In genomic region chr4:113316879-113317278, GRCh38 we compare ENCODE assay signal across 8 cellular contexts.
A peak's percentile ranks its signal among the peaks of the same experiment; 100 is the strongest.
DNase-seq lines count a peak whose midpoint lies in the region; ATAC-seq lines count a peak whose summit lies in the region.

No MANE protein-coding gene starts in this region.

- peak; percentile 94 for ATAC-seq in GM19372 (IDR thresholded peaks at IDR 0.05; ENCODE audit: low read depth, unreplicated experiment)
- ATAC-seq in HG03159 (IDR thresholded peaks at IDR 0.05; ENCODE audit: unreplicated experiment) = peak; percentile 98

- DNase-seq in G401 (ENCODE audit: low spot score) = peak; percentile 90
- DNase-seq in cerebellar cortex (ENCODE audit: low spot score) = peak; percentile 89
- no peak for DNase-seq in AG08396 (ENCODE audit: low spot score)
- no peak for DNase-seq in RKO (ENCODE audit: low spot score)
- no peak for DNase-seq in NOMO-1 (lab: John Stamatoyannopoulos, UW; ENCODE audit: unreplicated experiment in 2 of 2)
- DNase-seq in NOMO-1 treated with dmso at 0.1 percent for 144 hours (lab: John Stamatoyannopoulos, UW; ENCODE audit: unreplicated experiment) = no peak

- in situ Hi-C loops in G401 (cut with HindIII; ENCODE audit: low sequenced_read_pairs) = no loop called here

Comparison
In these comparisons a context has a peak if more than half of its experiments do, and no peak if none do; other contexts are left out.
1. DNase-seq: peak in G401 (single experiment) and cerebellar cortex (single experiment); none in AG08396 (single experiment), RKO (single experiment), NOMO-1 (0 of 2) and NOMO-1 treated with dmso at 0.1 percent for 144 hours (single experiment).